ENCODE assay signal across 8 cellular contexts in the genomic region with DNA sequence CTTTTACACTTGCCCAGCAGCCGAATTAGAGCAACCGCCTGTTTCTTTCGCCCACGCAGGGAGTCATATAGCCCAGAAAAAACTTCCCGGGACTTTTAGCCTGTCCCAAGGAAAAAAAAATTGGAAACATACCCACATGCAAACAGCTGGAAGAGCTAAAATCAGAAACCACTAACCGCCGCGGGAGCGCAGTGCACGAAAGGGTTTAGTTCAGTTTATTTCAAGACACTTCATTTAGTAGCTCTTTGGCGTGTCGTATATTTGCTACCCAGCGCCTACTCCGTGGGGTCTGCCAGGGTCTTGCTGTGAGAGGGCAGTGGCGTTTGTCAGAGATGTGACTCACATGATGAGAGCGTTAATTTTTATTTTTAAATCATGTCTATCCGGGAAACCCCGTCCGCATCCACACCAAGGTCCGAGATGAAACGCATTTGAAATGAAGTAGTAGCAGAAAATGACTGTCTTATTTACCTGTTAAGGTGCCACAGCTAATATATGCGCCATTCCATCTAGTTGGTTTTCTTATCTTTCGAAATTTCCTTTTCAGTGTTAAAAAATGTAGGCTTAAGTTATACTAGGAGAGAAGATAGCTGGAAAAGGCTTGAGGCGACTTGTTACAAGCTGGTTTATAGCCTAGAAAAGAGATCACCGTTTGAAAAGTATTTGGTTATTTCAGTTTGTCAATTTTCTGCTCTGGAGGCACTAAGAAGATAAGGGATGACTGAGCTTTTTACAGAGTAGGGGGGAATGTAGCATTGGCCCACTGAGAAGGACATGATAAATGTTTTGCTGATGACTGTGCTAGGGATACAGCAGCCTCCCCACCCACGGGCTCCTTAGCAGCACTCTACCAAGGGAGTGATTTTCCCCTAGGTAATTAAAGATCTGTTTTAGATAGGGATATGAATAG. TPM values are rescaled to one million over a fixed set of nuclear protein-coding genes. Genes with fewer than 3 reads are reported as not detected.
DNase-seq lines count a peak whose midpoint lies in the region; ATAC-seq and TF ChIP-seq lines count a peak whose summit lies in the region.

No MANE protein-coding gene starts in this region.

- no peaks in the 10 kb centered on the region for H3K9me3 Mint-ChIP-seq in nephron

- peaks cover 6% of the 10 kb centered on the region for H3K36me3 ChIP-seq in SJCRH30

- ATAC-seq in GM19397 (IDR thresholded peaks at IDR 0.05; ENCODE audit: unreplicated experiment): no peak
- ATAC-seq in HG03039 (IDR thresholded peaks at IDR 0.05; ENCODE audit: unreplicated experiment): no peak

- peak; percentile 41 for DNase-seq in A172 (ENCODE audit: low spot score)
- DNase-seq in SJCRH30: peak; percentile 47 to 71
- no peak for DNase-seq in epithelial cell of prostate (ENCODE audit: low read depth, low spot score)
- DNase-seq in NCI-H510A (lab: John Stamatoyannopoulos, UW): no peak

- H3K27ac ChIP-seq in SJCRH30 (peak overlapping the region; percentile 18; the same call in 1 of the 2 replicates), epithelial cell of prostate (peak overlapping the region; percentile 96)

- peak overlapping the region; percentile 72 to 87 (median 83) for H3K27ac Mint-ChIP-seq in nephron

- H3K4me1 Mint-ChIP-seq in nephron: peaks cover 50% of the 10 kb centered on the region

- H3K36me3 Mint-ChIP-seq in nephron (ENCODE audit: low read depth): peaks cover 9% of the 10 kb centered on the region

- H3K9me3 ChIP-seq in SJCRH30 (replicated peaks): no peaks in the 10 kb centered on the region

- H3K27me3 ChIP-seq in SJCRH30: no peaks in the 10 kb centered on the region

- peaks cover 5% of the 10 kb centered on the region; the same call in 1 of the 2 replicates for H3K4me1 ChIP-seq in SJCRH30

- H3K4me3 Mint-ChIP-seq in nephron: peak overlapping the region; percentile 89 to 96 (median 94)

- peaks cover 59% of the 10 kb centered on the region for H3K27me3 Mint-ChIP-seq in nephron (ENCODE audit: low read depth)

- no peak for TF ChIP-seq CTCF in nephron (IDR thresholded peaks at IDR 0.05; ENCODE audit: unreplicated experiment in 3 of 3)

- peak overlapping the region; percentile 83 for H3K4me3 ChIP-seq in GM08714 (ENCODE audit: low read length)
- peak overlapping the region; percentile 84 for H3K4me3 ChIP-seq in SJCRH30

RNA-seq across cellular contexts. Expression of a gene that starts 1.7 kb away (rescaled TPM):
- 10.4 and 11.5 TPM in 2 replicates for total RNA-seq in A172 (2014; rRNA removed; shearing (Covaris generic))
- 7.3 and 8.3 TPM in 2 replicates for total RNA-seq in SJCRH30 (2014; rRNA removed; shearing (Covaris generic))

Comparison
In these comparisons a context has a peak if more than half of its experiments do, and no peak if none do; other contexts are left out.
1. DNase-seq: peak in A172 (single experiment) and SJCRH30 (2 of 2); none in epithelial cell of prostate (single experiment) and NCI-H510A (single experiment).